ENCODE assay signal across 1 cellular context in genomic region chr18:47930086-47930843, GRCh38.
TF ChIP-seq lines count a peak whose summit lies in the region.

SMAD2 (minus strand) TSS chr18:47930659; CDS start chr18:47896756, 33,903 bp downstream.

TF ChIP-seq in HEK293, 187 proteins besides CTCF, POLR2A, EP300 and RAD21 (continued from another document and continues in another):
- TF ChIP-seq PRDM2 (tag by site-specific recombination; IDR thresholded peaks at IDR 0.05; ENCODE audit: borderline replicate concordance) (no peak), MEIS1 (CRISPR knock-in tag; IDR thresholded peaks at IDR 0.05; ENCODE audit: borderline replicate concordance) (no peak), ZIC2 (tag by site-specific recombination; IDR thresholded peaks at IDR 0.05) (peak; percentile 35), ZNF707 (tag by site-specific recombination; IDR thresholded peaks at IDR 0.05) (no peak), ZNF174 (tag by site-specific recombination; IDR thresholded peaks at IDR 0.05) (no peak), ZNF529 (tag by site-specific recombination; IDR thresholded peaks at IDR 0.05; ENCODE audit: insufficient replicate concordance) (no peak), ZNF366 (tag by site-specific recombination; conservative IDR thresholded peaks at IDR 0.05) (0 out of 2 replicates have a peak, but pooled peaks have one; percentile 28), SP7 (tag by site-specific recombination; IDR thresholded peaks at IDR 0.05) (0 out of 2 replicates have a peak, but pooled peaks have one; percentile 59), ZNF600 (tag by site-specific recombination; IDR thresholded peaks at IDR 0.05) (no peak), SETDB1 (IDR thresholded peaks at IDR 0.05; ENCODE audit: insufficient read length, low read length) (no peak), ZNF654 (tag by site-specific recombination; IDR thresholded peaks at IDR 0.05; ENCODE audit: low read depth) (no peak), ZNF645 (tag by site-specific recombination; IDR thresholded peaks at IDR 0.05) (no peak), ZNF660 (tag by site-specific recombination; IDR thresholded peaks at IDR 0.05) (0 out of 2 replicates have a peak, but pooled peaks have one; percentile 41), ZNF280C (tag by site-specific recombination; IDR thresholded peaks at IDR 0.05) (no peak), SP2 (tag by site-specific recombination; IDR thresholded peaks at IDR 0.05) (peak; percentile 70), ZNF292 (tag by site-specific recombination; IDR thresholded peaks at IDR 0.05; ENCODE audit: borderline replicate concordance, low read depth) (no peak), ZNF473 (tag by site-specific recombination; IDR thresholded peaks at IDR 0.05) (no peak), ZNF112 (tag by site-specific recombination; IDR thresholded peaks at IDR 0.05) (no peak), TCF7L2 (IDR thresholded peaks at IDR 0.05; ENCODE audit: borderline replicate concordance, low read depth, low read length) (no peak), ZNF132 (tag by site-specific recombination; IDR thresholded peaks at IDR 0.05; ENCODE audit: borderline replicate concordance) (no peak), ZNF544 (tag by site-specific recombination; IDR thresholded peaks at IDR 0.05) (no peak), PRDM1 (tag by site-specific recombination; IDR thresholded peaks at IDR 0.05) (no peak), ZNF768 (tag by site-specific recombination; IDR thresholded peaks at IDR 0.05) (no peak), ZSCAN23 (tag by site-specific recombination; IDR thresholded peaks at IDR 0.05) (no peak), ZNF274 (IDR thresholded peaks at IDR 0.05; ENCODE audit: low read length) (no peak), ZNF274 (tag by site-specific recombination; IDR thresholded peaks at IDR 0.05; ENCODE audit: borderline replicate concordance) (no peak), ZNF629 (tag by site-specific recombination; IDR thresholded peaks at IDR 0.05) (no peak), ZNF830 (tag by site-specific recombination; IDR thresholded peaks at IDR 0.05; ENCODE audit: low read depth) (no peak), RBAK (tag by site-specific recombination; IDR thresholded peaks at IDR 0.05) (no peak), ZNF843 (tag by site-specific recombination; IDR thresholded peaks at IDR 0.05) (peak; percentile 26; the same call in 1 of the 2 replicates), ZNF513 (tag by site-specific recombination; IDR thresholded peaks at IDR 0.05) (no peak), ZNF510 (tag by site-specific recombination; IDR thresholded peaks at IDR 0.05; ENCODE audit: insufficient replicate concordance) (no peak), ZNF146 (tag by site-specific recombination; IDR thresholded peaks at IDR 0.05) (no peak), ZNF404 (tag by site-specific recombination; IDR thresholded peaks at IDR 0.05) (no peak), ELK4 (IDR thresholded peaks at IDR 0.05; ENCODE audit: borderline replicate concordance, low read depth, low read length) (no peak), WT1 (tag by site-specific recombination; IDR thresholded peaks at IDR 0.05) (no peak; the same call in 1 of the 2 replicates), KLF8 (tag by site-specific recombination; IDR thresholded peaks at IDR 0.05) (peak; percentile 91), ZNF341 (tag by site-specific recombination; IDR thresholded peaks at IDR 0.05; ENCODE audit: low read depth) (no peak), TRIM28 (IDR thresholded peaks at IDR 0.05; ENCODE audit: borderline replicate concordance, low read length) (no peak), ZNF416 (tag by site-specific recombination; IDR thresholded peaks at IDR 0.05) (no peak), HOXC10 (CRISPR knock-in tag; IDR thresholded peaks at IDR 0.05) (no peak), ZNF266 (tag by site-specific recombination; IDR thresholded peaks at IDR 0.05; ENCODE audit: low read depth) (no peak), ZNF548 (tag by site-specific recombination; IDR thresholded peaks at IDR 0.05) (no peak), ZNF596 (tag by site-specific recombination; IDR thresholded peaks at IDR 0.05) (no peak), ZNF2 (tag by site-specific recombination; IDR thresholded peaks at IDR 0.05) (no peak), HOXA7 (CRISPR knock-in tag; IDR thresholded peaks at IDR 0.05; ENCODE audit: borderline replicate concordance) (no peak)
- TF ChIP-seq, protein P1, sequence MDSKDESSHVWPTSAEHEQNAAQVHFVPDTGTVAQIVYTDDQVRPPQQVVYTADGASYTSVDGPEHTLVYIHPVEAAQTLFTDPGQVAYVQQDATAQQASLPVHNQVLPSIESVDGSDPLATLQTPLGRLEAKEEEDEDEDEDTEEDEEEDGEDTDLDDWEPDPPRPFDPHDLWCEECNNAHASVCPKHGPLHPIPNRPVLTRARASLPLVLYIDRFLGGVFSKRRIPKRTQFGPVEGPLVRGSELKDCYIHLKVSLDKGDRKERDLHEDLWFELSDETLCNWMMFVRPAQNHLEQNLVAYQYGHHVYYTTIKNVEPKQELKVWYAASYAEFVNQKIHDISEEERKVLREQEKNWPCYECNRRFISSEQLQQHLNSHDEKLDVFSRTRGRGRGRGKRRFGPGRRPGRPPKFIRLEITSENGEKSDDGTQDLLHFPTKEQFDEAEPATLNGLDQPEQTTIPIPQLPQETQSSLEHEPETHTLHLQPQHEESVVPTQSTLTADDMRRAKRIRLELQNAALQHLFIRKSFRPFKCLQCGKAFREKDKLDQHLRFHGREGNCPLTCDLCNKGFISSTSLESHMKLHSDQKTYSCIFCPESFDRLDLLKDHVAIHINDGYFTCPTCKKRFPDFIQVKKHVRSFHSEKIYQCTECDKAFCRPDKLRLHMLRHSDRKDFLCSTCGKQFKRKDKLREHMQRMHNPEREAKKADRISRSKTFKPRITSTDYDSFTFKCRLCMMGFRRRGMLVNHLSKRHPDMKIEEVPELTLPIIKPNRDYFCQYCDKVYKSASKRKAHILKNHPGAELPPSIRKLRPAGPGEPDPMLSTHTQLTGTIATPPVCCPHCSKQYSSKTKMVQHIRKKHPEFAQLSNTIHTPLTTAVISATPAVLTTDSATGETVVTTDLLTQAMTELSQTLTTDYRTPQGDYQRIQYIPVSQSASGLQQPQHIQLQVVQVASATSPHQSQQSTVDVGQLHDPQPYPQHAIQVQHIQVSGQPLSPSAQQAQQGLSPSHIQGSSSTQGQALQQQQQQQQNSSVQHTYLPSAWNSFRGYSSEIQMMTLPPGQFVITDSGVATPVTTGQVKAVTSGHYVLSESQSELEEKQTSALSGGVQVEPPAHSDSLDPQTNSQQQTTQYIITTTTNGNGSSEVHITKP (tag by site-specific recombination; IDR thresholded peaks at IDR 0.05) = peak; percentile 40; the same call in 1 of the 2 replicates
- TF ChIP-seq, protein P2, sequence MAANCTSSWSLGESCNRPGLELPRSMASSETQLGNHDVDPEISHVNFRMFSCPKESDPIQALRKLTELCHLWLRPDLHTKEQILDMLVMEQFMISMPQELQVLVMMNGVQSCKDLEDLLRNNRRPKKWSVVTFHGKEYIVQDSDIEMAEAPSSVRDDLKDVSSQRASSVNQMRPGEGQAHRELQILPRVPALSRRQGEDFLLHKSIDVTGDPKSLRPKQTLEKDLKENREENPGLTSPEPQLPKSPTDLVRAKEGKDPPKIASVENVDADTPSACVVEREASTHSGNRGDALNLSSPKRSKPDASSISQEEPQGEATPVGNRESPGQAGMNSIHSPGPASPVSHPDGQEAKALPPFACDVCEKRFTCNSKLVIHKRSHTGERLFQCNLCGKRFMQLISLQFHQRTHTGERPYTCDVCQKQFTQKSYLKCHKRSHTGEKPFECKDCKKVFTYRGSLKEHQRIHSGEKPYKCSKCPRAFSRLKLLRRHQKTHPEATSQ (tag by site-specific recombination; IDR thresholded peaks at IDR 0.05) = no peak
- TF ChIP-seq, protein P3, sequence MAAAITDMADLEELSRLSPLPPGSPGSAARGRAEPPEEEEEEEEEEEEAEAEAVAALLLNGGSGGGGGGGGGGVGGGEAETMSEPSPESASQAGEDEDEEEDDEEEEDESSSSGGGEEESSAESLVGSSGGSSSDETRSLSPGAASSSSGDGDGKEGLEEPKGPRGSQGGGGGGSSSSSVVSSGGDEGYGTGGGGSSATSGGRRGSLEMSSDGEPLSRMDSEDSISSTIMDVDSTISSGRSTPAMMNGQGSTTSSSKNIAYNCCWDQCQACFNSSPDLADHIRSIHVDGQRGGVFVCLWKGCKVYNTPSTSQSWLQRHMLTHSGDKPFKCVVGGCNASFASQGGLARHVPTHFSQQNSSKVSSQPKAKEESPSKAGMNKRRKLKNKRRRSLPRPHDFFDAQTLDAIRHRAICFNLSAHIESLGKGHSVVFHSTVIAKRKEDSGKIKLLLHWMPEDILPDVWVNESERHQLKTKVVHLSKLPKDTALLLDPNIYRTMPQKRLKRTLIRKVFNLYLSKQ (tag by site-specific recombination; IDR thresholded peaks at IDR 0.05; ENCODE audit: borderline replicate concordance) = no peak
